In the genomic region with DNA sequence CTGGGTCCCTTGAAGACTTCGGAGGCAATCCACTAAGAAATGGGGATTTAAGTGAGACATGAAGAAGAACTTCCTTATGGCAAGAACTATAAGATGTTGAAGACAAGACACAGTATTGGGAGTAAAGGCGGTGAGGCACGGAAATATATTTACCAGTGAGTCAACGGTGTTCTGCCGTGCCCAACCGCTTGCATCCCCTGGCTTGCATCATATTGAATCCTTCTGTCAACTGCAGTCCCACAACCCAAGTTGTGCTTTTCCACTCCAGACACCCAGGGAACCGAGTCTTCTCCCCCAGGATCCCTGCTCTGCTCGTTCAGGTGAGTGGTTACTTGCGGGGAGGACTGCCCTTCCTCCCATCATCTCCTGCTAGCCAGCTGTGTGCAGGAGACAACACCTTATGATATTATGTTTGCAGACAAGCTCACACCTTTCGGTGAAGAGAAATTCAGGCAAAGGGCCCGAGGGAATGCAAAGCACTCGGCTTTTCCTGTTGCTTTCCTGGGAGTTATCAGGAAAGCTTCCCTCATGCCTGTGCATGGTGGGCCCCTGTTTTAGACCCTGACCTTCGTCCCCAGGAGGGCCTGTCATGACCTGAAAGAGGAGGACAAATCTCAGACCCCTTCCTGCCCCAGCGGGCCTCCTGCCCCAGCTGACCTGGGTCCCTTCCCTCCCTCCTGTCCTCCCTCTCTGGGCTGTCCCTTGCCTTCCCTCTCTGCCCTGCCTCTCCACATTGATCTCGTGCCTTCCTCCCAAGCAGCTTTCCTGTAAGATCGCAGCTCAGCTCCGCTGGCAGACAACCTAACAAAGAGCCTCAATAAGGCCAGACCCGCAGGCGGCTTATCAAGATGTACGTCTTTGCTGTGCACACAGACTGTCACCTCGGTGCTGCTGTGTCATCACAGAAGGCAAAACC, we compare ENCODE assay signal across 1 cellular context.
TF ChIP-seq lines count a peak whose summit lies in the region.

No MANE protein-coding gene starts in this region.

TF ChIP-seq in HepG2, 621 proteins besides CTCF, POLR2A, EP300 and RAD21 (continued from another document):
- TF ChIP-seq ZBTB1 (CRISPR knock-in tag; IDR thresholded peaks at IDR 0.05; ENCODE audit: borderline replicate concordance): no peak
- no peak for TF ChIP-seq ZNF720 (CRISPR knock-in tag; IDR thresholded peaks at IDR 0.05)
- TF ChIP-seq MEIS1 (CRISPR knock-in tag; IDR thresholded peaks at IDR 0.05; ENCODE audit: borderline replicate concordance): peak; percentile 64; the same call in 1 of the 2 replicates
- TF ChIP-seq TGIF2 (CRISPR knock-in tag; IDR thresholded peaks at IDR 0.05): no peak
- no peak for TF ChIP-seq SSRP1 (CRISPR knock-in tag; IDR thresholded peaks at IDR 0.05)
- no peak for TF ChIP-seq KDM1A (CRISPR knock-in tag; IDR thresholded peaks at IDR 0.05)
- TF ChIP-seq ZMAT3 (CRISPR knock-in tag; conservative IDR thresholded peaks at IDR 0.05): no peak
- no peak for TF ChIP-seq ZNF839 (CRISPR knock-in tag; IDR thresholded peaks at IDR 0.05; ENCODE audit: borderline replicate concordance)
- no peak for TF ChIP-seq AKAP8 (CRISPR knock-in tag; IDR thresholded peaks at IDR 0.05)
- no peak for TF ChIP-seq HOXA9 (CRISPR knock-in tag; IDR thresholded peaks at IDR 0.05; ENCODE audit: borderline replicate concordance)
- TF ChIP-seq ZNF468 (CRISPR knock-in tag; IDR thresholded peaks at IDR 0.05): no peak
- no peak for TF ChIP-seq ZSCAN22 (CRISPR knock-in tag; IDR thresholded peaks at IDR 0.05)
- TF ChIP-seq ETV6 (CRISPR knock-in tag; conservative IDR thresholded peaks at IDR 0.05): no peak
- TF ChIP-seq CHCHD3 (CRISPR knock-in tag; IDR thresholded peaks at IDR 0.05): no peak
- TF ChIP-seq AGO1 (IDR thresholded peaks at IDR 0.05; ENCODE audit: low read depth, low read length, poor library complexity, severe bottlenecking): no peak
- TF ChIP-seq, protein P1, sequence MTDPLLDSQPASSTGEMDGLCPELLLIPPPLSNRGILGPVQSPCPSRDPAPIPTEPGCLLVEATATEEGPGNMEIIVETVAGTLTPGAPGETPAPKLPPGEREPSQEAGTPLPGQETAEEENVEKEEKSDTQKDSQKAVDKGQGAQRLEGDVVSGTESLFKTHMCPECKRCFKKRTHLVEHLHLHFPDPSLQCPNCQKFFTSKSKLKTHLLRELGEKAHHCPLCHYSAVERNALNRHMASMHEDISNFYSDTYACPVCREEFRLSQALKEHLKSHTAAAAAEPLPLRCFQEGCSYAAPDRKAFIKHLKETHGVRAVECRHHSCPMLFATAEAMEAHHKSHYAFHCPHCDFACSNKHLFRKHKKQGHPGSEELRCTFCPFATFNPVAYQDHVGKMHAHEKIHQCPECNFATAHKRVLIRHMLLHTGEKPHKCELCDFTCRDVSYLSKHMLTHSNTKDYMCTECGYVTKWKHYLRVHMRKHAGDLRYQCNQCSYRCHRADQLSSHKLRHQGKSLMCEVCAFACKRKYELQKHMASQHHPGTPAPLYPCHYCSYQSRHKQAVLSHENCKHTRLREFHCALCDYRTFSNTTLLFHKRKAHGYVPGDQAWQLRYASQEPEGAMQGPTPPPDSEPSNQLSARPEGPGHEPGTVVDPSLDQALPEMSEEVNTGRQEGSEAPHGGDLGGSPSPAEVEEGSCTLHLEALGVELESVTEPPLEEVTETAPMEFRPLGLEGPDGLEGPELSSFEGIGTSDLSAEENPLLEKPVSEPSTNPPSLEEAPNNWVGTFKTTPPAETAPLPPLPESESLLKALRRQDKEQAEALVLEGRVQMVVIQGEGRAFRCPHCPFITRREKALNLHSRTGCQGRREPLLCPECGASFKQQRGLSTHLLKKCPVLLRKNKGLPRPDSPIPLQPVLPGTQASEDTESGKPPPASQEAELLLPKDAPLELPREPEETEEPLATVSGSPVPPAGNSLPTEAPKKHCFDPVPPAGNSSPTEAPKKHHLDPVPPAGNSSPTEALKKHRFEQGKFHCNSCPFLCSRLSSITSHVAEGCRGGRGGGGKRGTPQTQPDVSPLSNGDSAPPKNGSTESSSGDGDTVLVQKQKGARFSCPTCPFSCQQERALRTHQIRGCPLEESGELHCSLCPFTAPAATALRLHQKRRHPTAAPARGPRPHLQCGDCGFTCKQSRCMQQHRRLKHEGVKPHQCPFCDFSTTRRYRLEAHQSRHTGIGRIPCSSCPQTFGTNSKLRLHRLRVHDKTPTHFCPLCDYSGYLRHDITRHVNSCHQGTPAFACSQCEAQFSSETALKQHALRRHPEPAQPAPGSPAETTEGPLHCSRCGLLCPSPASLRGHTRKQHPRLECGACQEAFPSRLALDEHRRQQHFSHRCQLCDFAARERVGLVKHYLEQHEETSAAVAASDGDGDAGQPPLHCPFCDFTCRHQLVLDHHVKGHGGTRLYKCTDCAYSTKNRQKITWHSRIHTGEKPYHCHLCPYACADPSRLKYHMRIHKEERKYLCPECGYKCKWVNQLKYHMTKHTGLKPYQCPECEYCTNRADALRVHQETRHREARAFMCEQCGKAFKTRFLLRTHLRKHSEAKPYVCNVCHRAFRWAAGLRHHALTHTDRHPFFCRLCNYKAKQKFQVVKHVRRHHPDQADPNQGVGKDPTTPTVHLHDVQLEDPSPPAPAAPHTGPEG (CRISPR knock-in tag; IDR thresholded peaks at IDR 0.05): no peak
- TF ChIP-seq MIER3 (CRISPR knock-in tag; IDR thresholded peaks at IDR 0.05; ENCODE audit: borderline replicate concordance): no peak
- TF ChIP-seq SIN3B (IDR thresholded peaks at IDR 0.05; ENCODE audit: low read length): no peak
- no peak for TF ChIP-seq ZNF12 (CRISPR knock-in tag; IDR thresholded peaks at IDR 0.05)
- TF ChIP-seq SETDB1 (CRISPR knock-in tag; IDR thresholded peaks at IDR 0.05; ENCODE audit: borderline replicate concordance): no peak
- no peak for TF ChIP-seq SRF (IDR thresholded peaks at IDR 0.05; ENCODE audit: low read depth, low read length)
- TF ChIP-seq HDAC6 (IDR thresholded peaks at IDR 0.05; ENCODE audit: low read depth, low read length): no peak
- TF ChIP-seq HOXA5 (CRISPR knock-in tag; IDR thresholded peaks at IDR 0.05): no peak
- TF ChIP-seq ZNF329 (CRISPR knock-in tag; IDR thresholded peaks at IDR 0.05; ENCODE audit: low read depth): no peak
- no peak for TF ChIP-seq ZFP36L2 (CRISPR knock-in tag; IDR thresholded peaks at IDR 0.05)
- TF ChIP-seq, protein P2, sequence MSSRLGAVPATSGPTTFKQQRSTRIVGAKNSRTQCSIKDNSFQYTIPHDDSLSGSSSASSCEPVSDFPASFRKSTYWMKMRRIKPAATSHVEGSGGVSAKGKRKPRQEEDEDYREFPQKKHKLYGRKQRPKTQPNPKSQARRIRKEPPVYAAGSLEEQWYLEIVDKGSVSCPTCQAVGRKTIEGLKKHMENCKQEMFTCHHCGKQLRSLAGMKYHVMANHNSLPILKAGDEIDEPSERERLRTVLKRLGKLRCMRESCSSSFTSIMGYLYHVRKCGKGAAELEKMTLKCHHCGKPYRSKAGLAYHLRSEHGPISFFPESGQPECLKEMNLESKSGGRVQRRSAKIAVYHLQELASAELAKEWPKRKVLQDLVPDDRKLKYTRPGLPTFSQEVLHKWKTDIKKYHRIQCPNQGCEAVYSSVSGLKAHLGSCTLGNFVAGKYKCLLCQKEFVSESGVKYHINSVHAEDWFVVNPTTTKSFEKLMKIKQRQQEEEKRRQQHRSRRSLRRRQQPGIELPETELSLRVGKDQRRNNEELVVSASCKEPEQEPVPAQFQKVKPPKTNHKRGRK (CRISPR knock-in tag; IDR thresholded peaks at IDR 0.05): no peak
- TF ChIP-seq ZNF382 (CRISPR knock-in tag; IDR thresholded peaks at IDR 0.05; ENCODE audit: borderline replicate concordance): no peak
- TF ChIP-seq ZNF878 (CRISPR knock-in tag; IDR thresholded peaks at IDR 0.05): no peak
- 0 out of 2 replicates have a peak, but pooled peaks have one; percentile 50 for TF ChIP-seq TARDBP (CRISPR knock-in tag; IDR thresholded peaks at IDR 0.05)
- TF ChIP-seq ZEB1 (IDR thresholded peaks at IDR 0.05; ENCODE audit: insufficient replicate concordance, low read depth): no peak
- TF ChIP-seq, protein P3, sequence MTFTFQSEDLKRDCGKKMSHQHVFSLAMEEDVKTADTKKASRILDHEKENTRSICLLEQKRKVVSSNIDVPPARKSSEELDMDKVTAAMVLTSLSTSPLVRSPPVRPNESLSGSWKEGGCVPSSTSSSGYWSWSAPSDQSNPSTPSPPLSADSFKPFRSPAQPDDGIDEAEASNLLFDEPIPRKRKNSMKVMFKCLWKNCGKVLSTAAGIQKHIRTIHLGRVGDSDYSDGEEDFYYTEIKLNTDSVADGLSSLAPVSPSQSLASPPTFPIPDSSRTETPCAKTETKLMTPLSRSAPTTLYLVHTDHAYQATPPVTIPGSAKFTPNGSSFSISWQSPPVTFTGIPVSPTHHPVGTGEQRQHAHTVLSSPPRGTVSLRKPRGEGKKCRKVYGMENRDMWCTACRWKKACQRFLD (CRISPR knock-in tag; IDR thresholded peaks at IDR 0.05; ENCODE audit: borderline replicate concordance): no peak
- peak; percentile 44; the same call in 1 of the 2 replicates for TF ChIP-seq SAP130 (CRISPR knock-in tag; IDR thresholded peaks at IDR 0.05; ENCODE audit: low read depth)
- TF ChIP-seq ZIK1 (CRISPR knock-in tag; IDR thresholded peaks at IDR 0.05; ENCODE audit: borderline replicate concordance, low read depth): no peak
- TF ChIP-seq THAP11 (CRISPR knock-in tag; IDR thresholded peaks at IDR 0.05): no peak
- TF ChIP-seq POLR2G (IDR thresholded peaks at IDR 0.05; ENCODE audit: low read depth, low read length): no peak
- TF ChIP-seq ZNF451 (CRISPR knock-in tag; IDR thresholded peaks at IDR 0.05): no peak
- TF ChIP-seq ZNF235 (CRISPR knock-in tag; IDR thresholded peaks at IDR 0.05; ENCODE audit: borderline replicate concordance): no peak
- TF ChIP-seq ARHGAP35 (CRISPR knock-in tag; IDR thresholded peaks at IDR 0.05; ENCODE audit: borderline replicate concordance): no peak
- TF ChIP-seq ZNF644 (CRISPR knock-in tag; IDR thresholded peaks at IDR 0.05; ENCODE audit: low read depth): 0 out of 2 replicates have a peak, but pooled peaks have one; percentile 25
- TF ChIP-seq, protein P4, sequence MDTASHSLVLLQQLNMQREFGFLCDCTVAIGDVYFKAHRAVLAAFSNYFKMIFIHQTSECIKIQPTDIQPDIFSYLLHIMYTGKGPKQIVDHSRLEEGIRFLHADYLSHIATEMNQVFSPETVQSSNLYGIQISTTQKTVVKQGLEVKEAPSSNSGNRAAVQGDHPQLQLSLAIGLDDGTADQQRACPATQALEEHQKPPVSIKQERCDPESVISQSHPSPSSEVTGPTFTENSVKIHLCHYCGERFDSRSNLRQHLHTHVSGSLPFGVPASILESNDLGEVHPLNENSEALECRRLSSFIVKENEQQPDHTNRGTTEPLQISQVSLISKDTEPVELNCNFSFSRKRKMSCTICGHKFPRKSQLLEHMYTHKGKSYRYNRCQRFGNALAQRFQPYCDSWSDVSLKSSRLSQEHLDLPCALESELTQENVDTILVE (CRISPR knock-in tag; IDR thresholded peaks at IDR 0.05): no peak
- peak; percentile 77 for TF ChIP-seq HNF4G (IDR thresholded peaks at IDR 0.05; ENCODE audit: borderline replicate concordance, low read depth, low read length)
- TF ChIP-seq HNF4G (CRISPR knock-in tag; IDR thresholded peaks at IDR 0.05; ENCODE audit: borderline replicate concordance, low read depth): peak; percentile 32; the same call in 1 of the 2 replicates
- no peak for TF ChIP-seq ZNF777 (CRISPR knock-in tag; IDR thresholded peaks at IDR 0.05)
- TF ChIP-seq ZNF501 (CRISPR knock-in tag; IDR thresholded peaks at IDR 0.05): 0 out of 2 replicates have a peak, but pooled peaks have one; percentile 35
